In the genomic region with DNA sequence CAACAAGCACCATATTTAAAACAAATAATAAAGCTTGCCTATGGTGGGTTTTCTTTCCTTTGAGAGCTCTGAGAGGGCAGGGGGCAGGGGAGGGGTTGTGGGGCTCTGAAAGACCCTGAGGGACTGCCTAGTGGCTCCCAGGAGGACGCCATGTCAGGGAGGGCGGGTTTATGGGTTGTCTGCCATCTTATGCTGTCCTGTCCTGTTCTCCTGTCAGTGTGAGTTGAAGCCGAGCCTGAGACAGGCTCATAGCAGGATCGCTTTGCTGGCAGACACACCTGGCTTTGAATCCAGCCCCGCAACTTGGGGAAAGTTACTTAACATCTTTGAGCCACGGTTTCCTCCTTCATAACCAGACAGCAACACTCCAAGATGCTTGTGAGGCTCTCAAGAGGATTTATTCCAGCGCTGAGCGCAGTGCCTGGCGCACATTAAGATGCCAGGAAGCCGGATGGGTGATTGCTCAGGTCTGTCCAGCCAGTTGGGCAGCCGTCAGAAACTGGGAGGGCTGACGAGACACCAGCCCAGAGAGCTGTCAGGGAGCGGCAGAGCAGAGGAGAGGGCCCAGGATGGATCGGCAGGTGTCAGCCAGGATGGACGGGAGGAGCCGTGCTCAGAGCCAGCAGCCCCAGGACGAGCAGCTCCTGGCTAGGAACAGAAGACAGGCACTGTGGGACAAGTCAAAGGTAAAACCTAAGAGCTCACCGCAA, we compare ENCODE assay signal across 11 cellular contexts. TPM values are rescaled to one million over a fixed set of nuclear protein-coding genes. Genes with fewer than 3 reads are reported as not detected.
DNase-seq lines count a peak whose midpoint lies in the region; ATAC-seq and TF ChIP-seq lines count a peak whose summit lies in the region.
"Had no signal": no experiment of that assay in that cellular context is flagged by ENCODE, and none has a peak within 500 bp of the region (broad histone marks: within the 10 kb centered on the region; RNA-seq: fewer than 3 reads in every experiment).

No MANE protein-coding gene starts in this region.

- H3K4me3 Mint-ChIP-seq in natural killer cell: peak overlapping the region; percentile 94

- no peak for ATAC-seq in left ventricle myocardium superior
- ATAC-seq in natural killer cell: no peak
- ATAC-seq in aorta (ENCODE audit: low FRiP score): no peak

- intact Hi-C loops in left ventricle myocardium superior (cut with micrococcal nuclease): no loop called here
- intact Hi-C loops in colonic mucosa (cut with DNase I): no loop called here
- intact Hi-C loops in natural killer cell (cut with micrococcal nuclease): loop anchor here (5.0 kb wide), 2 partner anchors 240 to 290 kb away; a partner anchor contains a TSS
- intact Hi-C loops in aorta (cut with DNase I): loop anchor here in 1 of 2 donors (5.0 kb wide), 2 partner anchors 240 to 895 kb away; no protein-coding TSS in a partner anchor

- H3K27me3 ChIP-seq in cardiac muscle cell (no peaks in the 10 kb centered on the region), colonic mucosa (no peaks in the 10 kb centered on the region), aorta (ENCODE audit: control insufficient read depth in 1 of 2, insufficient read depth in 2 of 2, low read length in 1 of 2) (no peaks in the 10 kb centered on the region)

- H3K9me3 ChIP-seq in cardiac muscle cell (ENCODE audit: low read depth) (no peaks in the 10 kb centered on the region), colonic mucosa (no peaks in the 10 kb centered on the region), aorta (ENCODE audit: control insufficient read depth, low read length) (no peaks in the 10 kb centered on the region)
- H3K9me3 ChIP-seq: Caco-2 had no signal

- H3K4me3 ChIP-seq in cardiac muscle cell (no peak overlapping the region), colonic mucosa (peak overlapping the region; percentile 28), aorta (ENCODE audit: low read length in 2 of 2) (peak overlapping the region in 1 of 2 donors; percentile 9)

- DNase-seq in cardiac muscle cell (ENCODE audit: low read depth in 1 of 2, low spot score in 1 of 2) (no peak), left ventricle myocardium superior (no peak), colonic mucosa (peak; percentile 42), natural killer cell (no peak), aorta (no peak), ecto neural progenitor cell (ENCODE audit: low spot score) (no peak), GM03348 (ENCODE audit: low spot score) (no peak), UCSD-AML1 (lab: John Stamatoyannopoulos, UW; ENCODE audit: unreplicated experiment) (no peak)
- DNase-seq: Caco-2, NCI-H187 had no signal

- H3K27me3 Mint-ChIP-seq in natural killer cell (ENCODE audit: low read depth in 2 of 2): peaks cover 3 to 8% of the 10 kb centered on the region in 2 donors

- peak overlapping the region; percentile 24 for H3K27ac ChIP-seq in cardiac muscle cell
- H3K27ac ChIP-seq in colonic mucosa: peak overlapping the region; percentile 95
- peak overlapping the region; percentile 61 to 63 for H3K27ac ChIP-seq in aorta (ENCODE audit: low read depth in 1 of 2, low read length in 2 of 2)

- peaks cover 8% of the 10 kb centered on the region for H3K36me3 Mint-ChIP-seq in natural killer cell

- peak overlapping the region; percentile 66 to 70 for H3K9ac ChIP-seq in colonic mucosa (ENCODE audit: low read depth in 2 of 2, low read length in 2 of 2)

- peaks cover 2 to 3% of the 10 kb centered on the region in 2 donors for H3K9me3 Mint-ChIP-seq in natural killer cell

- peaks cover 92 to 93% of the 10 kb centered on the region in 2 donors for H3K4me1 Mint-ChIP-seq in natural killer cell

- H3K4me1 ChIP-seq in cardiac muscle cell (ENCODE audit: low read depth) (peaks cover 34% of the 10 kb centered on the region), colonic mucosa (peaks cover 18% of the 10 kb centered on the region), aorta (ENCODE audit: control insufficient read depth in 1 of 2, insufficient read depth in 2 of 2, low read length in 2 of 2) (no peaks in the 10 kb centered on the region)

- no peak for TF ChIP-seq CTCF in cardiac muscle cell (IDR thresholded peaks at IDR 0.05; ENCODE audit: low read depth, low read length)
- TF ChIP-seq CTCF in colonic mucosa (IDR thresholded peaks at IDR 0.05): no peak
- TF ChIP-seq CTCF in natural killer cell (IDR thresholded peaks at IDR 0.05): no peak

- H3K36me3 ChIP-seq in cardiac muscle cell: no peaks in the 10 kb centered on the region
- no peaks in the 10 kb centered on the region for H3K36me3 ChIP-seq in colonic mucosa
- H3K36me3 ChIP-seq in aorta (ENCODE audit: control insufficient read depth in 1 of 2, insufficient read depth in 2 of 2, low read length in 1 of 2): no peaks in the 10 kb centered on the region

- H3K27ac Mint-ChIP-seq in natural killer cell: peak overlapping the region; percentile 95 to 98

- WGBS in aorta, 2 donors: 78 to 79% methylated on average over 18 of the region's 18 CpGs

RNA-seq across cellular contexts. Expression of a gene that starts 36.8 kb away (rescaled TPM):
- total RNA-seq in cardiac muscle cell: 0.12 TPM in 1 of 2 replicates, not detected in the other
- not detected in 2 replicates for polyA plus RNA-seq in cardiac muscle cell
- total RNA-seq in left ventricle myocardium superior: 3.9 TPM
- under 1 TPM in 1 of 2 donors, not detected in 1; 0.19 TPM for total RNA-seq in colonic mucosa
- total RNA-seq in natural killer cell: under 1 TPM in 1 of 3 donors, not detected in 2; 0.25 TPM
- total RNA-seq in aorta: under 1 TPM; 0.42 to 0.99 TPM
- polyA plus RNA-seq in aorta: under 1 TPM in 1 of 2 donors, not detected in 1; 0.13 TPM
- total RNA-seq: Caco-2, lung microvascular endothelial cell had no signal

Comparison
In these comparisons a context has a peak if more than half of its experiments do, and no peak if none do; other contexts are left out.
1. H3K27ac ChIP-seq: peak in every context shown above with its lines; median percentile 95 in colonic mucosa; 62 in aorta; 24 in cardiac muscle cell.